ENCODE assay signal across 9 cellular contexts in genomic region chr19:33616346-33616745, GRCh38. TPM values are rescaled to one million over a fixed set of nuclear protein-coding genes. Genes with fewer than 3 reads are reported as not detected.
"Had no signal": no experiment of that assay in that cellular context is flagged by ENCODE, and none has a peak within 500 bp of the region (broad histone marks: within the 10 kb centered on the region; RNA-seq: fewer than 3 reads in every experiment).

No MANE protein-coding gene starts in this region.

- FAIRE-seq: H1, H54, HepG2, K562 had no signal

- DNase-seq: H9, HCEC 1CT, IMR-90 had no signal

- H2AFZ ChIP-seq: GM23338 had no signal

- ATAC-seq: GM23338, HepG2, K562 had no signal

- H3K4me2 ChIP-seq: GM23338 had no signal

- H3K4me3 ChIP-seq: GM23338, K562 had no signal

RNA-seq across cellular contexts. Expression of gene CHST8, which starts 5.4 kb away (rescaled TPM):
- total RNA-seq: HepG2, HT1080, IMR-90 had no signal
